Comparison of ENCODE assay signal across 7 cellular contexts in genomic region chr15:41940441-41940857, GRCh38. TPM values are rescaled to one million over a fixed set of nuclear protein-coding genes. Genes with fewer than 3 reads are reported as not detected.
DNase-seq lines count a peak whose midpoint lies in the region; ATAC-seq and TF ChIP-seq lines count a peak whose summit lies in the region.

No MANE protein-coding gene starts in this region.

- H3K27me3 Mint-ChIP-seq in activated T-cell treated with anti-CD3 and anti-CD28 coated beads, Interleukin-2, amount 50 U/mL, for 24 hours = no peaks in the 10 kb centered on the region

- H3K4me1 Mint-ChIP-seq in activated T-cell treated with anti-CD3 and anti-CD28 coated beads, Interleukin-2, amount 50 U/mL, for 24 hours (ENCODE audit: low read depth) = peaks cover 67% of the 10 kb centered on the region

- no peak overlapping the region for H3K4me3 ChIP-seq in MG63
- H3K4me3 ChIP-seq in fibroblast of villous mesenchyme (ENCODE audit: low read depth, low read length) = no peak overlapping the region

- H3K36me3 Mint-ChIP-seq in activated T-cell treated with anti-CD3 and anti-CD28 coated beads, Interleukin-2, amount 50 U/mL, for 24 hours (ENCODE audit: low read depth) = peaks cover 83% of the 10 kb centered on the region

- no peaks in the 10 kb centered on the region for H3K27me3 ChIP-seq in MG63

- no peaks in the 10 kb centered on the region for H3K9me3 ChIP-seq in MG63

- DNase-seq in MG63 (peak; percentile 60), fibroblast of villous mesenchyme (ENCODE audit: low read depth) (peak; percentile 56), hippocampal formation (lab: John Stamatoyannopoulos, UW) (no peak), cortex of kidney (lab: John Stamatoyannopoulos, UW) (no peak)
- peak; percentile 74 for DNase-seq in activated T-cell treated with anti-CD3 and anti-CD28 coated beads, Interleukin-2, amount 50 U/mL, for 24 hours
- DNase-seq in stimulated activated CD8-positive, alpha-beta memory T cell treated with anti-CD3 and anti-CD28 coated beads, Interleukin-4, amount 100 ng/mL, for 48 hours = peak; percentile 72

- no peak for TF ChIP-seq CTCF in fibroblast of villous mesenchyme (IDR thresholded peaks at IDR 0.05; ENCODE audit: insufficient read depth, low read depth, low read length)

- H3K36me3 ChIP-seq in MG63 = peaks cover 83% of the 10 kb centered on the region

- peaks cover 3% of the 10 kb centered on the region for H3K9me3 Mint-ChIP-seq in activated T-cell treated with anti-CD3 and anti-CD28 coated beads, Interleukin-2, amount 50 U/mL, for 24 hours

- peak overlapping the region; percentile 95 for H3K27ac Mint-ChIP-seq in activated T-cell treated with anti-CD3 and anti-CD28 coated beads, Interleukin-2, amount 50 U/mL, for 24 hours

- H3K4me3 Mint-ChIP-seq in activated T-cell treated with anti-CD3 and anti-CD28 coated beads, Interleukin-2, amount 50 U/mL, for 24 hours = peak overlapping the region; percentile 25

- no peak for ATAC-seq in GM21526 (IDR thresholded peaks at IDR 0.05; ENCODE audit: low FRiP score, unreplicated experiment)

RNA-seq across cellular contexts. Expression of gene EHD4, which starts 31.9 kb away (rescaled TPM):
- total RNA-seq in MG63 (2014; rRNA removed; shearing (Covaris generic); ENCODE audit: low replicate concordance) = 10.7 and 15.9 TPM in 2 replicates
- 18.0 and 19.0 TPM in 2 replicates for total RNA-seq in fibroblast of villous mesenchyme

RNA-seq across cellular contexts. Expression of gene SPTBN5, which starts 46.6 kb away (rescaled TPM):
- total RNA-seq in MG63 (2014; rRNA removed; shearing (Covaris generic); ENCODE audit: low replicate concordance) = 2.4 and 3.4 TPM in 2 replicates
- 0.32 and 0.43 TPM in 2 replicates for total RNA-seq in fibroblast of villous mesenchyme

Comparison
In these comparisons a context has a peak if more than half of its experiments do, and no peak if none do; other contexts are left out.
1. DNase-seq: peak in MG63 (single experiment), activated T-cell treated with anti-CD3 and anti-CD28 coated beads, Interleukin-2, amount 50 U/mL, for 24 hours (single experiment), fibroblast of villous mesenchyme (single experiment) and stimulated activated CD8-positive, alpha-beta memory T cell treated with anti-CD3 and anti-CD28 coated beads, Interleukin-4, amount 100 ng/mL, for 48 hours (single experiment); none in hippocampal formation (0 of 2) and cortex of kidney (single experiment).